Comparison of ENCODE assay signal across 1 cellular context in the genomic region with DNA sequence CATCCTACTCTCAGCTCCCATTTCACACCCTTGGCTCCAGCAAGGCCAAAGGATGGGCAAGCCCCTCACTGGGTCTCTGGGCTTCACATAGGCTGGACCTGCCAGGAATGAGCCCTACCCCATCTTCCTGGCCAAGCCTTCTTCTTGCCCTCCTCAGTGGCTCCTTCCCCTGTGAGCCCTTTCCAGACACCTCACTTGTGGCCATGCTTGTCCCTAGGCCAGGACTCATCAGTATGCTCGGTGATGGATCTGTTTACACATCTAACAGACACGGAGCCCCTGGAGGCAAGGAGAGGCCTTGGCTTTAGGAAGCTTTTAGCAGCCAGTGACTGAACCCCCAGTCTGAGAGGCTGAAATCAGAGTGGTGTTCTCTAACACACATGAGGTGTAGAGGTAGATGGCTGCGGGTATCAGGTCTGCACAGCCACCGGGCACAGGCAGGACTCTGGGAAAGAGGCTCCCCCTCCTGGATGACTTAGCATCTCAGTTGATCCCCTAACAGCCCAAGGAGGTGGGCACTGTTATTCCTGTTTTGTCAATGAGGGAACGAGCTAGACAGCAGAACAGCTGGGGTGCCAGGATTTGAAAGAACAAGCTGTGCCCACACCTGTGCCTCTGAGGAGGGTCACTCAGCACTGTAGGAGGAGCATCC.
TF ChIP-seq lines count a peak whose summit lies in the region.

No MANE protein-coding gene starts in this region.

TF ChIP-seq in H1, 55 proteins besides CTCF, POLR2A, EP300 and RAD21:
- TF ChIP-seq SRF (IDR thresholded peaks at IDR 0.05; ENCODE audit: low read depth, low read length) (no peak), RNF2 (IDR thresholded peaks at IDR 0.05; ENCODE audit: borderline replicate concordance, low read depth, low read length, missing control alignments, poor library complexity, severe bottlenecking) (no peak)
TF ChIP-seq in H1: peak in this region for 0.
